In genomic region chr2:133158024-133158423, GRCh38 we compare ENCODE assay signal across 17 cellular contexts.
DNase-seq lines count a peak whose midpoint lies in the region; ATAC-seq and TF ChIP-seq lines count a peak whose summit lies in the region.
"Had no signal": no experiment of that assay in that cellular context is flagged by ENCODE, and none has a peak within 500 bp of the region (broad histone marks: within the 10 kb centered on the region; RNA-seq: fewer than 3 reads in every experiment).

No MANE protein-coding gene starts in this region.

- no peak for TF ChIP-seq CTCF in right lobe of liver (IDR thresholded peaks at IDR 0.05)

- WGBS in right lobe of liver (ENCODE audit: insufficient coverage, low coverage, low lambda C conversion rate, missing lambda C conversion rate): 33% methylated on average over 1 of the region's 1 CpG

- H3K9me3 ChIP-seq in right lobe of liver: no peaks in the 10 kb centered on the region
- H3K9me3 ChIP-seq: Caco-2 had no signal

- H3K27me3 ChIP-seq in right lobe of liver: no peaks in the 10 kb centered on the region

- H3K4me1 ChIP-seq in right lobe of liver: peaks cover 0 to 22% (median 4%) of the 10 kb centered on the region in 4 donors
- H3K4me1 ChIP-seq: Caco-2 had no signal

- no peak for TF ChIP-seq POLR2A in right lobe of liver (IDR thresholded peaks at IDR 0.05)

- intact Hi-C loops in right lobe of liver (cut with DNase I): no loop called here

- DNase-seq in NCI-H345 (lab: John Stamatoyannopoulos, UW): peak; percentile 12
- DNase-seq in NCI-H345 treated with DMSO at 0.1 percent for 48 hours (lab: John Stamatoyannopoulos, UW; ENCODE audit: unreplicated experiment): no peak
- DNase-seq in HuH-7.5 (ENCODE audit: low spot score): peak; percentile 14
- peak; percentile 15 for DNase-seq in SHP77 treated with DMSO at 0.1 percent for 48 hours (lab: John Stamatoyannopoulos, UW)
- no peak for DNase-seq in right lobe of liver
- DNase-seq in AG08395 (ENCODE audit: low spot score): no peak
- no peak for DNase-seq in NOMO-1 (lab: John Stamatoyannopoulos, UW; ENCODE audit: unreplicated experiment in 2 of 2)
- DNase-seq: Caco-2; CD4-positive, alpha-beta T cell; DMS79 treated with DMSO at 0.1 percent for 48 hours; GOT3; H7; HFFc6 had no signal

- H3K4me3 ChIP-seq in right lobe of liver: no peak overlapping the region
- H3K4me3 ChIP-seq: GM12878 had no signal

- no peaks in the 10 kb centered on the region for H3K36me3 ChIP-seq in right lobe of liver

- H3K27ac ChIP-seq in right lobe of liver: peak overlapping the region in 2 of 3 donors; percentile 42 to 53
- H3K27ac ChIP-seq: C4-2B had no signal

- ATAC-seq in right lobe of liver (peak; percentile 91 to 98 (median 94)), HG02759 (IDR thresholded peaks at IDR 0.05; ENCODE audit: unreplicated experiment) (no peak)
- ATAC-seq: GM12878, HCT116 had no signal

Comparison
In these comparisons a context has a peak if more than half of its experiments do, and no peak if none do; other contexts are left out.
1. DNase-seq: peak in NCI-H345 (single experiment), HuH-7.5 (single experiment) and SHP77 treated with DMSO at 0.1 percent for 48 hours (single experiment); none in NCI-H345 treated with DMSO at 0.1 percent for 48 hours (single experiment), right lobe of liver (0 of 3), AG08395 (single experiment) and NOMO-1 (0 of 2).